19 cellular contexts compared by ENCODE assay signal in genomic region chr5:29982446-29982845, GRCh38.
"Had no signal": no experiment of that assay in that cellular context is flagged by ENCODE, and none has a peak within 500 bp of the region (broad histone marks: within the 10 kb centered on the region; RNA-seq: fewer than 3 reads in every experiment).

No MANE protein-coding gene starts in this region.

- DNase-seq: IMR-90, Kasumi-1, MM.1S, NCI-H1092 treated with DMSO at 0.1 percent for 48 hours, NCI-H1436, NCI-H187, NCI-H2029, NCI-H2081 treated with DMSO at 0.1 percent for 48 hours, NCI-H2171, NCI-H226, NCI-H446, NCI-H510A, NCI-H524 treated with DMSO at 0.1 percent for 48 hours, PC-3, SHP77 had no signal

- H3K4me2 ChIP-seq: KMS-11 had no signal

- H3K27ac ChIP-seq: KMS-11, RWPE1 had no signal

- ATAC-seq: HepG2, Panc1, PC-3 had no signal

- H3K9ac ChIP-seq: KMS-11 had no signal
